Comparison of ENCODE assay signal across 20 cellular contexts in genomic region chr16:55189179-55189578, GRCh38.
"Had no signal": no experiment of that assay in that cellular context is flagged by ENCODE, and none has a peak within 500 bp of the region (broad histone marks: within the 10 kb centered on the region; RNA-seq: fewer than 3 reads in every experiment).

No MANE protein-coding gene starts in this region.

- H3K36me3 ChIP-seq: pancreas, right lobe of liver, suprapubic skin, thyroid gland had no signal

- H3K27ac ChIP-seq: hepatocyte, pancreas, right lobe of liver, suprapubic skin, thyroid gland had no signal

- H3K27me3 ChIP-seq: hepatocyte, right lobe of liver, thyroid gland had no signal

- DNase-seq: dermis blood vessel endothelial cell; foreskin melanocyte; head of caudate nucleus; kidney; left cardiac atrium; left ventricle myocardium superior; mesenchymal stem cell; midbrain; occipital lobe; pancreas; right lobe of liver; stimulated activated CD4-positive, alpha-beta T cell treated with anti-CD3 and anti-CD28 coated beads, Interleukin-4, amount 100 ng/mL, for 1 hour; stimulated activated CD8-positive, alpha-beta memory T cell treated with anti-CD3 and anti-CD28 coated beads, Interleukin-4, amount 100 ng/mL, for 48 hours; stimulated activated naive CD8-positive, alpha-beta T cell treated with anti-CD3 and anti-CD28 coated beads, Interleukin-15, Interleukin-2, amounts not matched to agents 100 U/mL and 50 U/mL, for 24 hours; thyroid gland had no signal

- H3K4me3 ChIP-seq: hepatocyte, lung, pancreas, right lobe of liver, suprapubic skin, thyroid gland had no signal

- H3K9me3 ChIP-seq: pancreas, right lobe of liver, thyroid gland had no signal

- H3K79me2 ChIP-seq: hepatocyte had no signal

- H2AFZ ChIP-seq: hepatocyte had no signal

- H3K4me1 ChIP-seq: pancreas, right lobe of liver, suprapubic skin, thyroid gland had no signal

- H3K4me2 ChIP-seq: hepatocyte had no signal

- ATAC-seq: left cardiac atrium; left ventricle myocardium superior; natural killer cell treated with Interleukin-12 subunit alpha and Interleukin-12 subunit beta and Interleukin-15 and Interleukin-18, amount 100 ng/mL, for 72 hours; pancreas; right lobe of liver; stimulated activated effector memory CD8-positive, alpha-beta T cell treated with anti-CD3 and anti-CD28 coated beads, Interleukin-12 subunit alpha, Interleukin-12 subunit beta, amount 100 ng/mL, for 72 hours; stimulated activated naive CD8-positive, alpha-beta T cell treated with anti-CD3 and anti-CD28 coated beads, Interleukin-15, Interleukin-2, amounts not matched to agents 100 U/mL and 50 U/mL, for 24 hours had no signal
